Comparison of ENCODE assay signal across 1 cellular context in the genomic region with DNA sequence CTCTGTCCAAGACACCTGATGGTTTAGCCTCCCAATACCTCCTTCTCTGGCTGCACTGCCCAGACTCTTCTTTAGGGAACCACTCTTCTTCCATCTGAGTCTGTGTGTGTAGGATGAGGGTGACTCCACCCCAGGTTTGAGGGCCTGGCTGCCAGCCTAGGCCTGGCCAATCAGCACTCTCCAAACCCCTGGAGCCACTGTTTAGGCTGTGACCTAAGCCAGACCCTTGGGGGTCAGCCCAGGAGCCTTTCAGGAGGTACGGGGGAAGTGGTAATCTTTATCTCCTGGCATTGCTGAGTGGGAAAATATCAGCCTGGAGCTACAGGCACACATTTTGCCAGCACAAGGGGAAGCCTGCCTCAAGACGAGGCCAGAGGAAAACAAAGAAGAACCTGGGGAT.
TF ChIP-seq lines count a peak whose summit lies in the region.

No MANE protein-coding gene starts in this region.

TF ChIP-seq in GM23338, 12 proteins besides CTCF, POLR2A, EP300 and RAD21 (continued from another document):
- TF ChIP-seq, protein P1, sequence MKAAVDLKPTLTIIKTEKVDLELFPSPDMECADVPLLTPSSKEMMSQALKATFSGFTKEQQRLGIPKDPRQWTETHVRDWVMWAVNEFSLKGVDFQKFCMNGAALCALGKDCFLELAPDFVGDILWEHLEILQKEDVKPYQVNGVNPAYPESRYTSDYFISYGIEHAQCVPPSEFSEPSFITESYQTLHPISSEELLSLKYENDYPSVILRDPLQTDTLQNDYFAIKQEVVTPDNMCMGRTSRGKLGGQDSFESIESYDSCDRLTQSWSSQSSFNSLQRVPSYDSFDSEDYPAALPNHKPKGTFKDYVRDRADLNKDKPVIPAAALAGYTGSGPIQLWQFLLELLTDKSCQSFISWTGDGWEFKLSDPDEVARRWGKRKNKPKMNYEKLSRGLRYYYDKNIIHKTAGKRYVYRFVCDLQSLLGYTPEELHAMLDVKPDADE (IDR thresholded peaks at IDR 0.05): no peak
- no peak for TF ChIP-seq ZNF331 (CRISPR knock-in tag; IDR thresholded peaks at IDR 0.05; ENCODE audit: low read depth)
